11 cellular contexts compared by ENCODE assay signal in genomic region chr5:175895701-175896102, GRCh38. TPM values are rescaled to one million over a fixed set of nuclear protein-coding genes. Genes with fewer than 3 reads are reported as not detected.
DNase-seq lines count a peak whose midpoint lies in the region; ATAC-seq and TF ChIP-seq lines count a peak whose summit lies in the region.
"Had no signal": no experiment of that assay in that cellular context is flagged by ENCODE, and none has a peak within 500 bp of the region (broad histone marks: within the 10 kb centered on the region; RNA-seq: fewer than 3 reads in every experiment).

No MANE protein-coding gene starts in this region.

- peak overlapping the region; percentile 65 for H3K4me3 Mint-ChIP-seq in activated T-cell treated with anti-CD3 and anti-CD28 coated beads, Interleukin-2, amount 50 U/mL, for 4 hours

- H3K27me3 ChIP-seq in GM06990 (replicated peaks; ENCODE audit: control insufficient read depth, insufficient read depth, low read length): no peaks in the 10 kb centered on the region
- H3K27me3 ChIP-seq: cardiac muscle cell had no signal

- 0 out of 2 replicates have a peak overlapping the region, but pooled peaks have one; percentile 1 for H3K4me3 ChIP-seq in GM06990 (replicated peaks; ENCODE audit: low read depth, low read length)
- H3K4me3 ChIP-seq: cardiac muscle cell had no signal

- peaks cover 32% of the 10 kb centered on the region for H3K4me1 Mint-ChIP-seq in activated T-cell treated with anti-CD3 and anti-CD28 coated beads, Interleukin-2, amount 50 U/mL, for 4 hours (ENCODE audit: low read depth)

- TF ChIP-seq CTCF in GM06990 (IDR thresholded peaks at IDR 0.05; ENCODE audit: insufficient read depth, low read length, poor library complexity, severe bottlenecking): no peak

- peak; percentile 34 for DNase-seq in GM06990 (ENCODE audit: extremely low read depth, insufficient read length)
- peak; percentile 71 for DNase-seq in M059J (ENCODE audit: low read depth)
- no peak for DNase-seq in activated T-cell treated with anti-CD3 and anti-CD28 coated beads, Interleukin-2, amount 50 U/mL, for 4 hours
- DNase-seq in stimulated activated CD4-positive, alpha-beta T cell treated with anti-CD3 and anti-CD28 coated beads, Interleukin-4, amount 100 ng/mL, for 1 hour: peak; percentile 5
- no peak for DNase-seq in kidney tubule cell (ENCODE audit: low spot score)
- DNase-seq in NCI-H345 (lab: John Stamatoyannopoulos, UW): no peak

- no peaks in the 10 kb centered on the region for H3K9me3 Mint-ChIP-seq in activated T-cell treated with anti-CD3 and anti-CD28 coated beads, Interleukin-2, amount 50 U/mL, for 4 hours

- H3K27me3 Mint-ChIP-seq in activated T-cell treated with anti-CD3 and anti-CD28 coated beads, Interleukin-2, amount 50 U/mL, for 4 hours (ENCODE audit: low read depth): no peaks in the 10 kb centered on the region

- no peaks in the 10 kb centered on the region for H3K36me3 ChIP-seq in GM06990 (ENCODE audit: control insufficient read depth, insufficient read depth, low read length)
- H3K36me3 ChIP-seq: cardiac muscle cell had no signal

- no peaks in the 10 kb centered on the region for H3K36me3 Mint-ChIP-seq in activated T-cell treated with anti-CD3 and anti-CD28 coated beads, Interleukin-2, amount 50 U/mL, for 4 hours (ENCODE audit: insufficient read depth)

- peak; percentile 92 for ATAC-seq in GM21529 (IDR thresholded peaks at IDR 0.05; ENCODE audit: unreplicated experiment)
- ATAC-seq in activated T-cell treated with anti-CD3 and anti-CD28 coated beads, Interleukin-2, amount 50 U/mL, for 4 hours: peak; percentile 74 to 84
- ATAC-seq in GM19023 (IDR thresholded peaks at IDR 0.05; ENCODE audit: unreplicated experiment): no peak
- ATAC-seq: HCT116 had no signal

RNA-seq across cellular contexts. Expression of gene CPLX2, which starts 24.3 kb away (rescaled TPM):
- not detected in 2 replicates for total RNA-seq in M059J (2014; rRNA removed; shearing (Covaris generic))
- under 1 TPM in 1 of 3 donors, not detected in 2; 0.05 TPM for total RNA-seq in activated T-cell treated with anti-CD3 and anti-CD28 coated beads, Interleukin-2, amount 50 U/mL, for 4 hours
- total RNA-seq: cardiac muscle cell, renal cortical epithelial cell had no signal

Comparison
In these comparisons a context has a peak if more than half of its experiments do, and no peak if none do; other contexts are left out.
1. DNase-seq: peak in GM06990 (single experiment), M059J (single experiment) and stimulated activated CD4-positive, alpha-beta T cell treated with anti-CD3 and anti-CD28 coated beads, Interleukin-4, amount 100 ng/mL, for 1 hour (single experiment); none in activated T-cell treated with anti-CD3 and anti-CD28 coated beads, Interleukin-2, amount 50 U/mL, for 4 hours (single experiment), kidney tubule cell (single experiment) and NCI-H345 (single experiment).